In the genomic region with DNA sequence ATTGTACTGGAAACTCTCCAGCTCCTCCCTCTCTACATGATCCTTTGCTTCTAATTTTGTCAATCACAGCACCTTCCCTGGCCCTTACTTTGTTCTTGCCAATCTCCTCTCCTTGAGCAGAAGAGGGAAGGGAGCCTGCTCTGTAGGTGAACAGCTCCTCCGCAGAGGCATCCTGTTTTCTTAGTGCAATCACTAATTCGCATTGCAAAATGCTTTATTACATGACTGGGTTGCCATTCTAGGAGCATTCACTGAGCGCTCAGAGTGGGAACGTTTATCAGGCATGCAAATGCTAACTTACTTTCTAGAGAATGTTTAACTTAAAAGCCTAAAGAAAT, we compare ENCODE assay signal across 9 cellular contexts. TPM values are rescaled to one million over a fixed set of nuclear protein-coding genes. Genes with fewer than 3 reads are reported as not detected.
DNase-seq lines count a peak whose midpoint lies in the region; ATAC-seq and TF ChIP-seq lines count a peak whose summit lies in the region.
"Had no signal": no experiment of that assay in that cellular context is flagged by ENCODE, and none has a peak within 500 bp of the region (broad histone marks: within the 10 kb centered on the region; RNA-seq: fewer than 3 reads in every experiment).

No MANE protein-coding gene starts in this region.

- ATAC-seq in GM18861 (IDR thresholded peaks at IDR 0.05; ENCODE audit: unreplicated experiment) (peak; percentile 2), HG03045 (IDR thresholded peaks at IDR 0.05; ENCODE audit: unreplicated experiment) (no peak), GM21786 (IDR thresholded peaks at IDR 0.05; ENCODE audit: unreplicated experiment) (no peak)

- no peaks in the 10 kb centered on the region for H3F3A ChIP-seq in neural cell (ENCODE audit: insufficient read depth, low read length, poor library complexity, severe bottlenecking)

- H3K9me3 ChIP-seq in HUES6 (ENCODE audit: control insufficient read depth, insufficient read depth, low read depth, low read length) (no peaks in the 10 kb centered on the region), neural cell (ENCODE audit: low read length) (no peaks in the 10 kb centered on the region)
- H3K9me3 ChIP-seq: right lobe of liver had no signal

- peaks cover 33% of the 10 kb centered on the region for H3K4me1 ChIP-seq in HUES6 (ENCODE audit: control insufficient read depth, insufficient read depth, low read length)

- peaks cover 35% of the 10 kb centered on the region for H3K79me2 ChIP-seq in neural cell (replicated peaks; ENCODE audit: insufficient read depth, low read length)

- peak overlapping the region; percentile 65 for H2AFZ ChIP-seq in neural cell (ENCODE audit: low read depth, low read length)

- peaks cover 20% of the 10 kb centered on the region for H3K27me3 ChIP-seq in HUES6 (ENCODE audit: control insufficient read depth, insufficient read depth, low read length)
- H3K27me3 ChIP-seq in neural cell (ENCODE audit: insufficient read depth, low read depth, low read length), result no peaks in the 10 kb centered on the region
- H3K27me3 ChIP-seq: right lobe of liver had no signal

- H4K20me1 ChIP-seq in neural cell (ENCODE audit: insufficient read depth), result no peaks in the 10 kb centered on the region

- H3K9ac ChIP-seq in HUES6 (ENCODE audit: low read length), result peak overlapping the region; percentile 27
- H3K9ac ChIP-seq in neural cell (ENCODE audit: low read length), result peak overlapping the region; percentile 42

- H3K4me2 ChIP-seq in neural cell (ENCODE audit: low read length), result peak overlapping the region; percentile 52

- no peak for TF ChIP-seq EP300 in neural cell (conservative IDR thresholded peaks at IDR 0.05; ENCODE audit: poor library complexity, severe bottlenecking)

- DNase-seq in cerebellum (ENCODE audit: low spot score), result peak; percentile 47
- no peak for DNase-seq in NCI-H2171 treated with DMSO at 0.1 percent for 48 hours (lab: John Stamatoyannopoulos, UW)
- no peak for DNase-seq in amniotic stem cell (lab: John Stamatoyannopoulos, UW)

- H3K4me3 ChIP-seq in HUES6 (ENCODE audit: low read depth, low read length) (peak overlapping the region; percentile 61), neural cell (ENCODE audit: low read length) (peak overlapping the region; percentile 87)

- no peaks in the 10 kb centered on the region for H3K9me2 ChIP-seq in neural cell (ENCODE audit: insufficient read depth, low read length)

- TF ChIP-seq CTCF in neural cell (IDR thresholded peaks at IDR 0.05; ENCODE audit: poor library complexity, severe bottlenecking), result no peak

- H3K27ac ChIP-seq in HUES6 (ENCODE audit: low read depth, low read length) (no peak overlapping the region), neural cell (ENCODE audit: low read length) (no peak overlapping the region)

- no peak for TF ChIP-seq RAD21 in neural cell (conservative IDR thresholded peaks at IDR 0.05)

- H3K36me3 ChIP-seq in HUES6 (ENCODE audit: control insufficient read depth, insufficient read depth, low read length) (peaks cover 9% of the 10 kb centered on the region; the same call in 1 of the 2 replicates), neural cell (ENCODE audit: insufficient read depth, low read length) (no peaks in the 10 kb centered on the region)
- H3K36me3 ChIP-seq: right lobe of liver had no signal

TF ChIP-seq in neural cell, 6 proteins besides CTCF, POLR2A, EP300 and RAD21:
- no peak for TF ChIP-seq MXI1 (conservative IDR thresholded peaks at IDR 0.05; ENCODE audit: poor library complexity, severe bottlenecking)
- TF ChIP-seq, protein P1, sequence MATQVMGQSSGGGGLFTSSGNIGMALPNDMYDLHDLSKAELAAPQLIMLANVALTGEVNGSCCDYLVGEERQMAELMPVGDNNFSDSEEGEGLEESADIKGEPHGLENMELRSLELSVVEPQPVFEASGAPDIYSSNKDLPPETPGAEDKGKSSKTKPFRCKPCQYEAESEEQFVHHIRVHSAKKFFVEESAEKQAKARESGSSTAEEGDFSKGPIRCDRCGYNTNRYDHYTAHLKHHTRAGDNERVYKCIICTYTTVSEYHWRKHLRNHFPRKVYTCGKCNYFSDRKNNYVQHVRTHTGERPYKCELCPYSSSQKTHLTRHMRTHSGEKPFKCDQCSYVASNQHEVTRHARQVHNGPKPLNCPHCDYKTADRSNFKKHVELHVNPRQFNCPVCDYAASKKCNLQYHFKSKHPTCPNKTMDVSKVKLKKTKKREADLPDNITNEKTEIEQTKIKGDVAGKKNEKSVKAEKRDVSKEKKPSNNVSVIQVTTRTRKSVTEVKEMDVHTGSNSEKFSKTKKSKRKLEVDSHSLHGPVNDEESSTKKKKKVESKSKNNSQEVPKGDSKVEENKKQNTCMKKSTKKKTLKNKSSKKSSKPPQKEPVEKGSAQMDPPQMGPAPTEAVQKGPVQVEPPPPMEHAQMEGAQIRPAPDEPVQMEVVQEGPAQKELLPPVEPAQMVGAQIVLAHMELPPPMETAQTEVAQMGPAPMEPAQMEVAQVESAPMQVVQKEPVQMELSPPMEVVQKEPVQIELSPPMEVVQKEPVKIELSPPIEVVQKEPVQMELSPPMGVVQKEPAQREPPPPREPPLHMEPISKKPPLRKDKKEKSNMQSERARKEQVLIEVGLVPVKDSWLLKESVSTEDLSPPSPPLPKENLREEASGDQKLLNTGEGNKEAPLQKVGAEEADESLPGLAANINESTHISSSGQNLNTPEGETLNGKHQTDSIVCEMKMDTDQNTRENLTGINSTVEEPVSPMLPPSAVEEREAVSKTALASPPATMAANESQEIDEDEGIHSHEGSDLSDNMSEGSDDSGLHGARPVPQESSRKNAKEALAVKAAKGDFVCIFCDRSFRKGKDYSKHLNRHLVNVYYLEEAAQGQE (IDR thresholded peaks at IDR 0.05; ENCODE audit: borderline replicate concordance), result no peak
- TF ChIP-seq TAF1 (IDR thresholded peaks at IDR 0.05; ENCODE audit: low read depth), result no peak
- no peak for TF ChIP-seq EZH2 (IDR thresholded peaks at IDR 0.05; ENCODE audit: borderline replicate concordance, insufficient read depth, low read length, poor library complexity, severe bottlenecking)
- no peak for TF ChIP-seq POLR2AphosphoS5 (IDR thresholded peaks at IDR 0.05)
- TF ChIP-seq SMC3 (conservative IDR thresholded peaks at IDR 0.05; ENCODE audit: poor library complexity), result no peak
TF ChIP-seq in neural cell: peak in this region for 0.

RNA-seq across cellular contexts. Expression of gene SNX18, which starts 0.4 kb away (rescaled TPM):
- total RNA-seq in cerebellum, result 22.5 TPM
- polyA plus RNA-seq in neural cell, result 6.7 and 7.9 TPM in 2 replicates
- polyA minus RNA-seq in neural cell, result 25.9 and 26.5 TPM in 2 replicates
